ENCODE assay signal across 12 cellular contexts in genomic region chr22:36320553-36320952, GRCh38.
DNase-seq lines count a peak whose midpoint lies in the region; ATAC-seq and TF ChIP-seq lines count a peak whose summit lies in the region.
"Had no signal": no experiment of that assay in that cellular context is flagged by ENCODE, and none has a peak within 500 bp of the region (broad histone marks: within the 10 kb centered on the region; RNA-seq: fewer than 3 reads in every experiment).

No MANE protein-coding gene starts in this region.

- WGBS in SK-N-SH (ENCODE audit: low lambda C conversion rate): 89% methylated on average over 9 of the region's 9 CpGs
- WGBS in right cardiac atrium: 50% methylated on average over 9 of the region's 9 CpGs

- H3K36me3 ChIP-seq in SK-N-SH (replicated peaks in 1 of 2; ENCODE audit: control insufficient read depth in 1 of 2, insufficient read depth in 2 of 2, low read length in 1 of 2): peaks cover 86 to 88% of the 10 kb centered on the region in 2 experiments

- H3K79me2 ChIP-seq in SK-N-SH (ENCODE audit: insufficient read depth): peaks cover 100% of the 10 kb centered on the region

- H3K27ac Mint-ChIP-seq in WTC11: 0 out of 2 replicates have a peak overlapping the region, but pooled peaks have one; percentile 45
- H3K27ac Mint-ChIP-seq in stimulated activated memory B cell treated with anti-CD40 and anti-IgM and Interleukin-4, amounts not matched to agents 10 μg/mL and 1 μg/mL and 100 μg/mL, for 72 hours: peak overlapping the region; percentile 44

- H3K9me3 ChIP-seq in SK-N-SH (no peaks in the 10 kb centered on the region), right cardiac atrium (ENCODE audit: control insufficient read depth, low read length) (no peaks in the 10 kb centered on the region)
- H3K9me3 ChIP-seq: HAP-1 had no signal

- no peak for TF ChIP-seq EP300 in SK-N-SH (IDR thresholded peaks at IDR 0.05; ENCODE audit: borderline replicate concordance in 1 of 2, low read depth in 1 of 2, low read length in 1 of 2)

- peak overlapping the region in 1 of 2 experiments; percentile 14; a peak in 2 of 4 replicates for H3K27ac ChIP-seq in SK-N-SH (ENCODE audit: low read depth in 2 of 2, low read length in 1 of 2)
- H3K27ac ChIP-seq in right cardiac atrium (ENCODE audit: low read length): peak overlapping the region; percentile 35

- no peak overlapping the region for H3K9ac ChIP-seq in SK-N-SH

- DNase-seq in SK-N-SH (no peak), WTC11 (ENCODE audit: low spot score) (no peak), right cardiac atrium (peak in 1 of 3 donors; percentile 28), DMS 273 (lab: John Stamatoyannopoulos, UW; ENCODE audit: unreplicated experiment) (no peak), NCI-H446 (lab: John Stamatoyannopoulos, UW) (no peak)
- DNase-seq: activated CD4-positive, CD25-positive, alpha-beta regulatory T cell treated with anti-CD3 and anti-CD28 coated beads, Interleukin-2, amount 50 U/mL, for 72 hours; activated T-cell treated with anti-CD3 and anti-CD28 coated beads, Interleukin-2, amount 50 U/mL, for 48 hours; NCI-H2107 had no signal

- CTCF ChIA-PET in SK-N-SH (lab: Yijun Ruan, JAX): interaction anchor here (0.6 to 4.1 kb wide), 4 partner anchors 13 to 150 kb away, joined by 3 to 26 read pairs (median 4); no protein-coding TSS in a partner anchor
- CTCF ChIA-PET in WTC11 (lab: Charles Lee): interaction anchor here (1.6 to 1.7 kb wide), 3 partner anchors 19 to 150 kb away, joined by 5 to 7 read pairs (median 5); no protein-coding TSS in a partner anchor

- H2AFZ ChIP-seq in SK-N-SH (ENCODE audit: low read depth): no peak overlapping the region

- H3K9me2 ChIP-seq in SK-N-SH: no peaks in the 10 kb centered on the region

- H3K4me2 ChIP-seq in SK-N-SH: no peak overlapping the region

- H3K27me3 ChIP-seq in SK-N-SH (ENCODE audit: insufficient read depth) (no peaks in the 10 kb centered on the region), right cardiac atrium (ENCODE audit: control insufficient read depth, insufficient read depth) (no peaks in the 10 kb centered on the region)

- TF ChIP-seq CTCF in SK-N-SH (IDR thresholded peaks at IDR 0.05) (no peak), WTC11 (IDR thresholded peaks at IDR 0.05) (no peak)

- no peaks in the 10 kb centered on the region for H3K9me3 Mint-ChIP-seq in WTC11
- H3K9me3 Mint-ChIP-seq in stimulated activated memory B cell treated with anti-CD40 and anti-IgM and Interleukin-4, amounts not matched to agents 10 μg/mL and 1 μg/mL and 100 μg/mL, for 72 hours: no peaks in the 10 kb centered on the region

- TF ChIP-seq RAD21 in SK-N-SH (IDR thresholded peaks at IDR 0.05; ENCODE audit: low read length): no peak

- H3K4me3 ChIP-seq in SK-N-SH (ENCODE audit: low read depth in 2 of 2, low read length in 1 of 2) (no peak overlapping the region), right cardiac atrium (ENCODE audit: low read length) (no peak overlapping the region)
- H3K4me3 ChIP-seq: HAP-1 had no signal

- peaks cover 2 to 22% of the 10 kb centered on the region in 2 experiments; a peak in 3 of 4 replicates for H3K4me1 ChIP-seq in SK-N-SH (ENCODE audit: control insufficient read depth in 1 of 2, insufficient read depth in 2 of 2, low read depth in 1 of 2, low read length in 1 of 2)
- peaks cover 19% of the 10 kb centered on the region for H3K4me1 ChIP-seq in right cardiac atrium (ENCODE audit: control insufficient read depth, insufficient read depth, low read length)
- H3K4me1 ChIP-seq: HAP-1 had no signal

- peaks cover 30% of the 10 kb centered on the region for H4K20me1 ChIP-seq in SK-N-SH (ENCODE audit: insufficient read depth)

- intact Hi-C loops in right cardiac atrium (cut with DNase I): loop anchor here in 2 of 4 donors (5.0 kb wide), 2 partner anchors 67 to 147 kb away; partner anchors contain the start of gene MYH9 (in 1 of the 2)

- POLR2A ChIA-PET in SK-N-SH (lab: Yijun Ruan, JAX): no interaction called here
- POLR2A ChIA-PET in WTC11 (lab: Charles Lee): interaction anchor here (0.6 to 1.0 kb wide), 2 partner anchors 150 to 189 kb away, joined by 3 to 4 read pairs; no protein-coding TSS in a partner anchor

- ATAC-seq in SK-N-SH treated with all-trans-retinoic acid at 6 μM for 48 hours (no peak), WTC11 (no peak), right cardiac atrium (no peak), HG02571 (IDR thresholded peaks at IDR 0.05; ENCODE audit: unreplicated experiment) (no peak)
- ATAC-seq in stimulated activated memory B cell treated with anti-CD40 and anti-IgM and Interleukin-4, amounts not matched to agents 10 μg/mL and 1 μg/mL and 100 μg/mL, for 72 hours: no peak

- no peak overlapping the region for H3K4me3 Mint-ChIP-seq in WTC11
- H3K4me3 Mint-ChIP-seq in stimulated activated memory B cell treated with anti-CD40 and anti-IgM and Interleukin-4, amounts not matched to agents 10 μg/mL and 1 μg/mL and 100 μg/mL, for 72 hours: no peak overlapping the region

- H3K36me3 Mint-ChIP-seq in WTC11: peaks cover 73% of the 10 kb centered on the region
- H3K36me3 Mint-ChIP-seq in stimulated activated memory B cell treated with anti-CD40 and anti-IgM and Interleukin-4, amounts not matched to agents 10 μg/mL and 1 μg/mL and 100 μg/mL, for 72 hours: peaks cover 73% of the 10 kb centered on the region

- H3K4me1 Mint-ChIP-seq in WTC11: no peaks in the 10 kb centered on the region
- H3K4me1 Mint-ChIP-seq in stimulated activated memory B cell treated with anti-CD40 and anti-IgM and Interleukin-4, amounts not matched to agents 10 μg/mL and 1 μg/mL and 100 μg/mL, for 72 hours: peaks cover 6% of the 10 kb centered on the region

- no peaks in the 10 kb centered on the region for H3K27me3 Mint-ChIP-seq in WTC11 (ENCODE audit: low read depth)
- no peaks in the 10 kb centered on the region for H3K27me3 Mint-ChIP-seq in stimulated activated memory B cell treated with anti-CD40 and anti-IgM and Interleukin-4, amounts not matched to agents 10 μg/mL and 1 μg/mL and 100 μg/mL, for 72 hours

- peaks cover 46% of the 10 kb centered on the region for H3F3A ChIP-seq in SK-N-SH (replicated peaks; ENCODE audit: insufficient read depth)

TF ChIP-seq in SK-N-SH, 30 proteins besides CTCF, POLR2A, EP300 and RAD21:
- TF ChIP-seq POLR2AphosphoS5 (IDR thresholded peaks at IDR 0.05; ENCODE audit: low read depth, low read length) (0 out of 2 replicates have a peak, but pooled peaks have one; percentile 3), ELF1 (IDR thresholded peaks at IDR 0.05) (no peak)

TF ChIP-seq in SK-N-SH treated with all-trans-retinoic acid at 6 μM for 48 hours, 23 proteins besides CTCF, POLR2A, EP300 and RAD21 (continues in another document):
- TF ChIP-seq ZNF565 (CRISPR knock-in tag; conservative IDR thresholded peaks at IDR 0.05; ENCODE audit: low read depth): no peak
- no peak for TF ChIP-seq ESRRG (CRISPR knock-in tag; IDR thresholded peaks at IDR 0.05)
- TF ChIP-seq ZFP30 (CRISPR knock-in tag; IDR thresholded peaks at IDR 0.05): no peak
- no peak for TF ChIP-seq TCF4 (CRISPR knock-in tag; IDR thresholded peaks at IDR 0.05; ENCODE audit: borderline replicate concordance)
- no peak for TF ChIP-seq GLIS3 (CRISPR knock-in tag; IDR thresholded peaks at IDR 0.05)
- no peak for TF ChIP-seq ZNF70 (CRISPR knock-in tag; IDR thresholded peaks at IDR 0.05)
- no peak for TF ChIP-seq BACH2 (CRISPR knock-in tag; IDR thresholded peaks at IDR 0.05; ENCODE audit: borderline replicate concordance)
- TF ChIP-seq PPARA (CRISPR knock-in tag; IDR thresholded peaks at IDR 0.05; ENCODE audit: borderline replicate concordance): no peak
- no peak for TF ChIP-seq ARNTL (CRISPR knock-in tag; IDR thresholded peaks at IDR 0.05; ENCODE audit: borderline replicate concordance, low read depth)
- no peak for TF ChIP-seq POU6F1 (CRISPR knock-in tag; IDR thresholded peaks at IDR 0.05; ENCODE audit: borderline replicate concordance, low read depth)

TF ChIP-seq in WTC11, 78 proteins besides CTCF, POLR2A, EP300 and RAD21 (continues in another document):
- TF ChIP-seq TEAD1 (CRISPR knock-in tag; IDR thresholded peaks at IDR 0.05): no peak
- no peak for TF ChIP-seq E2F4 (CRISPR knock-in tag; IDR thresholded peaks at IDR 0.05; ENCODE audit: borderline replicate concordance, low read depth)
- no peak for TF ChIP-seq ZNF425 (CRISPR knock-in tag; conservative IDR thresholded peaks at IDR 0.05)
